Comparison of ENCODE assay signal across 21 cellular contexts in genomic region chr10:62492870-62493180, GRCh38.
DNase-seq lines count a peak whose midpoint lies in the region; ATAC-seq, FAIRE-seq and TF ChIP-seq lines count a peak whose summit lies in the region.
"Had no signal": no experiment of that assay in that cellular context is flagged by ENCODE, and none has a peak within 500 bp of the region (broad histone marks: within the 10 kb centered on the region; RNA-seq: fewer than 3 reads in every experiment).

No MANE protein-coding gene starts in this region.

- H3K36me3 Mint-ChIP-seq in stimulated activated memory B cell treated with anti-CD40 and anti-IgM and Interleukin-4, amounts not matched to agents 10 μg/mL and 1 μg/mL and 100 μg/mL, for 72 hours: no peaks in the 10 kb centered on the region
- no peaks in the 10 kb centered on the region for H3K36me3 Mint-ChIP-seq in progenitor cell of endocrine pancreas (ENCODE audit: insufficient read depth)
- H3K36me3 Mint-ChIP-seq: CD8-positive, alpha-beta memory T cell had no signal

- H3K4me3 ChIP-seq in esophagus muscularis mucosa: no peak overlapping the region
- H3K4me3 ChIP-seq: SJSA1 had no signal

- H3K4me1 Mint-ChIP-seq in stimulated activated memory B cell treated with anti-CD40 and anti-IgM and Interleukin-4, amounts not matched to agents 10 μg/mL and 1 μg/mL and 100 μg/mL, for 72 hours: peaks cover 14% of the 10 kb centered on the region
- H3K4me1 Mint-ChIP-seq in progenitor cell of endocrine pancreas (ENCODE audit: low read depth): no peaks in the 10 kb centered on the region
- H3K4me1 Mint-ChIP-seq: CD8-positive, alpha-beta memory T cell had no signal

- peaks cover 0 to 3% (median 0%) of the 10 kb centered on the region in 4 donors for H3K4me1 ChIP-seq in esophagus muscularis mucosa
- H3K4me1 ChIP-seq: SJSA1 had no signal

- 61% methylated on average over 3 of the region's 3 CpGs for WGBS in esophagus muscularis mucosa

- H3K36me3 ChIP-seq in esophagus muscularis mucosa: no peaks in the 10 kb centered on the region
- H3K36me3 ChIP-seq: SJSA1 had no signal

- no peak overlapping the region for H3K4me3 Mint-ChIP-seq in stimulated activated memory B cell treated with anti-CD40 and anti-IgM and Interleukin-4, amounts not matched to agents 10 μg/mL and 1 μg/mL and 100 μg/mL, for 72 hours
- H3K4me3 Mint-ChIP-seq in progenitor cell of endocrine pancreas (ENCODE audit: low read depth): no peak overlapping the region
- H3K4me3 Mint-ChIP-seq: CD8-positive, alpha-beta memory T cell had no signal

- intact Hi-C loops in esophagus muscularis mucosa (cut with DNase I): no loop called here

- H3K27me3 ChIP-seq in esophagus muscularis mucosa: no peaks in the 10 kb centered on the region
- H3K27me3 ChIP-seq: SJSA1 had no signal

- DNase-seq in DMS53 (lab: John Stamatoyannopoulos, UW): peak; percentile 5
- no peak for DNase-seq in DMS53 treated with DMSO at 0.1 percent for 48 hours (lab: John Stamatoyannopoulos, UW; ENCODE audit: unreplicated experiment)
- DNase-seq in GM19239 (ENCODE audit: insufficient read length, low spot score): no peak
- DNase-seq in esophagus muscularis mucosa (ENCODE audit: extremely low spot score): peak; percentile 88
- DNase-seq in progenitor cell of endocrine pancreas (ENCODE audit: low spot score, unreplicated experiment): no peak
- no peak for DNase-seq in SKM-1 (lab: John Stamatoyannopoulos, UW; ENCODE audit: unreplicated experiment)
- DNase-seq: ACHN; C1 segment of cervical spinal cord; CD8-positive, alpha-beta memory T cell; IMR-90; NCI-H1105; NCI-H2029 treated with DMSO at 0.1 percent for 48 hours; NCI-H226; NCI-H510A treated with DMSO at 0.1 percent for 48 hours; NCI-H748 treated with DMSO at 0.1 percent for 48 hours had no signal

- peak; percentile 18 for FAIRE-seq in GM19239 (lab: Jason Lieb, UNC)

- ATAC-seq in stimulated activated memory B cell treated with anti-CD40 and anti-IgM and Interleukin-4, amounts not matched to agents 10 μg/mL and 1 μg/mL and 100 μg/mL, for 72 hours: no peak
- ATAC-seq in GM18907 (IDR thresholded peaks at IDR 0.05; ENCODE audit: unreplicated experiment): no peak
- ATAC-seq: Panc1 had no signal

- H3K27me3 Mint-ChIP-seq in stimulated activated memory B cell treated with anti-CD40 and anti-IgM and Interleukin-4, amounts not matched to agents 10 μg/mL and 1 μg/mL and 100 μg/mL, for 72 hours: no peaks in the 10 kb centered on the region
- peaks cover 4% of the 10 kb centered on the region for H3K27me3 Mint-ChIP-seq in progenitor cell of endocrine pancreas

- TF ChIP-seq EP300 in esophagus muscularis mucosa (IDR thresholded peaks at IDR 0.05): no peak

- TF ChIP-seq CTCF in esophagus muscularis mucosa (IDR thresholded peaks at IDR 0.05) (no peak), progenitor cell of endocrine pancreas (IDR thresholded peaks at IDR 0.05; ENCODE audit: unreplicated experiment) (no peak)

- no peaks in the 10 kb centered on the region for H3K9me3 Mint-ChIP-seq in stimulated activated memory B cell treated with anti-CD40 and anti-IgM and Interleukin-4, amounts not matched to agents 10 μg/mL and 1 μg/mL and 100 μg/mL, for 72 hours
- no peaks in the 10 kb centered on the region for H3K9me3 Mint-ChIP-seq in progenitor cell of endocrine pancreas (ENCODE audit: low read depth)
- H3K9me3 Mint-ChIP-seq: CD8-positive, alpha-beta memory T cell had no signal

- no peaks in the 10 kb centered on the region for H3K9me3 ChIP-seq in esophagus muscularis mucosa
- H3K9me3 ChIP-seq: SJSA1 had no signal

- TF ChIP-seq POLR2A in esophagus muscularis mucosa (IDR thresholded peaks at IDR 0.05; ENCODE audit: low read depth): no peak

- no peak overlapping the region for H3K27ac ChIP-seq in esophagus muscularis mucosa (replicated peaks in 1 of 4)
- H3K27ac ChIP-seq: 22Rv1, KMS-11, SJSA1 had no signal

- peak overlapping the region; percentile 36 for H3K27ac Mint-ChIP-seq in stimulated activated memory B cell treated with anti-CD40 and anti-IgM and Interleukin-4, amounts not matched to agents 10 μg/mL and 1 μg/mL and 100 μg/mL, for 72 hours
- no peak overlapping the region for H3K27ac Mint-ChIP-seq in progenitor cell of endocrine pancreas
- H3K27ac Mint-ChIP-seq: CD8-positive, alpha-beta memory T cell had no signal

Comparison
In these comparisons a context has a peak if more than half of its experiments do, and no peak if none do; other contexts are left out.
1. DNase-seq: peak in DMS53 (single experiment) and esophagus muscularis mucosa (single experiment); none in DMS53 treated with DMSO at 0.1 percent for 48 hours (single experiment), GM19239 (single experiment), progenitor cell of endocrine pancreas (single experiment) and SKM-1 (single experiment).